In the genomic region with DNA sequence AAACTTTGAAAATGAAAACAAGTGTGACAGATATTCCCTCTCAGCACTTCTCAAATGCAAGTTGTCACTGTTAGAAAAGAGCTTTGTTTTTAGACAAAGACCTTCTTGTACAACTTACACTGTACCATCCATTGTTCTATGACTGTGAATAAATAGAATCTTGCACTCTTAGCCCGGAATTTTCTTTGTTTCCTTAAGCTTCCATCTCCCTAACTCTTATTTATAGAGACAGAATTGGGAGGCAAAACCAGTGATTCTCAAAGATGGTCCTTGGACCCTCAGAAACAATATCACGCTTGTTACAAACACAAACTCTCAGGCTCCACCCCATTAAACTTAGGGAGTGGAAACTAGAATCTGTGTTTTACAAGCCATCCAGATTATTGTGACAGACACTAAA, we compare ENCODE assay signal across 10 cellular contexts. TPM values are rescaled to one million over a fixed set of nuclear protein-coding genes. Genes with fewer than 3 reads are reported as not detected.
"Had no signal": no experiment of that assay in that cellular context is flagged by ENCODE, and none has a peak within 500 bp of the region (broad histone marks: within the 10 kb centered on the region; RNA-seq: fewer than 3 reads in every experiment).

No MANE protein-coding gene starts in this region.

RNA-seq across cellular contexts. Expression of a gene that starts 18.1 kb away (rescaled TPM):
- total RNA-seq: activated B cell treated with CpG ODN at 0.5 μM for 24 hours; activated CD4-positive, alpha-beta memory T cell treated with anti-CD3 and anti-CD28 coated beads for 36 hours; activated naive CD4-positive, alpha-beta T cell treated with anti-CD3 and anti-CD28 coated beads for 36 hours; activated naive CD4-positive, alpha-beta T cell treated with anti-CD3 and anti-CD28 coated beads, Interleukin-2, amount 50 U/mL, for 72 hours; activated T-cell treated with anti-CD3 and anti-CD28 coated beads, Interleukin-2, amount 50 U/mL, for 4 hours; activated T-helper 1 cell treated with anti-CD3 and anti-CD28 coated beads, Interleukin-12 subunit alpha, Interleukin-12 subunit beta, Interleukin-2, Interleukin-4 antibody, amounts not matched to agents 30 ng/mL and 10 ng/mL and 1 ng/mL, durations not matched to agents 14 hours and 24 hours and 36 hours; NCI-H460; SJSA1; T-cell; T-helper 17 cell had no signal
